10 cellular contexts compared by ENCODE assay signal in the genomic region with DNA sequence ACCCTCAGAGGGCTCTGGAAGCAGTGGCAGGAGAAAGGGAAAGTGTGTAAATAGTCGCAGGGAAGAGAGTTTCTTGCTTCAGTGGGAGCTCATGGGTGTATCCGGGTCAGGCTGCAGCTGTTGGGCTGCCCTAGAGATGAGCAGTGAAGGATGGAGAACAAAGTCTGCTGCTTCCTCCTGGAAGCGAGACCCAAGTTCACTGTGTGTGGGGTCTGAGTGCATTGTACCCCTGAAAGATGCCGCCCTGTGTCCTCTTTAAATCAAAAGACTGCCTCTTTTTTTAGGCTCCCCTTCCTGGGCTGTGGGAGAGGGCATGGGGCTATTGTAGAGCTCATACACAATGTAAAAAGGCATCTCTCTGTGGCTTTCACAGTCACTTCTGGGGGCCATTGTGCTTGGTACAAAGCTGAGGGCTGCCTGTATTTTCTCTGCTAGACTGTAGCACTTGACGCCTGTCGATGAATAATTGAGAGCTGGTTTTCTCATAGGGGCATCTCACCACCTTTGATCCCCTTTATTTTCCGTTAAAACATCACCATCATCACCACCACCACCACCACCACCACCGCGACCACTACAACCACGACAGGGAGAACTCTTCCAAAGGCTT. TPM values are rescaled to one million over a fixed set of nuclear protein-coding genes. Genes with fewer than 3 reads are reported as not detected.
DNase-seq lines count a peak whose midpoint lies in the region; ATAC-seq and TF ChIP-seq lines count a peak whose summit lies in the region.
"Had no signal": no experiment of that assay in that cellular context is flagged by ENCODE, and none has a peak within 500 bp of the region (broad histone marks: within the 10 kb centered on the region; RNA-seq: fewer than 3 reads in every experiment).

No MANE protein-coding gene starts in this region.

- H3K27ac ChIP-seq in prostate gland = no peak overlapping the region
- H3K27ac ChIP-seq: breast epithelium had no signal

- H3K9me3 ChIP-seq in mucosa of descending colon = no peaks in the 10 kb centered on the region
- H3K9me3 ChIP-seq in prostate gland = no peaks in the 10 kb centered on the region
- H3K9me3 ChIP-seq: breast epithelium had no signal

- TF ChIP-seq CTCF in mucosa of descending colon (IDR thresholded peaks at IDR 0.05) (no peak), prostate gland (IDR thresholded peaks at IDR 0.05) (no peak)

- no peak for TF ChIP-seq POLR2A in prostate gland (IDR thresholded peaks at IDR 0.05)

- no peaks in the 10 kb centered on the region for H3K27me3 ChIP-seq in prostate gland (replicated peaks; ENCODE audit: insufficient read depth)
- H3K27me3 ChIP-seq: breast epithelium had no signal

- WGBS in prostate gland = 73% methylated on average over 10 of the region's 10 CpGs

- DNase-seq in NCI-H2227 treated with DMSO at 0.1 percent for 48 hours (lab: John Stamatoyannopoulos, UW) (peak; percentile 35), mucosa of descending colon (no peak), prostate gland (ENCODE audit: low spot score) (no peak), amniotic stem cell (lab: John Stamatoyannopoulos, UW) (no peak), NCI-H187 (lab: John Stamatoyannopoulos, UW) (no peak)
- DNase-seq: GOT3 had no signal

- H3K4me3 ChIP-seq in mucosa of descending colon (no peak overlapping the region), prostate gland (no peak overlapping the region)
- H3K4me3 ChIP-seq: breast epithelium had no signal

- intact Hi-C loops in mucosa of descending colon (cut with DNase I, micrococcal nuclease) = no loop called here
- intact Hi-C loops in prostate gland (cut with DNase I) = no loop called here

- ATAC-seq in GM18502 (IDR thresholded peaks at IDR 0.05; ENCODE audit: poor library complexity, unreplicated experiment) = peak; percentile 72
- peak; percentile 51 for ATAC-seq in GM21447 (IDR thresholded peaks at IDR 0.05; ENCODE audit: unreplicated experiment)
- peak; percentile 70 for ATAC-seq in mucosa of descending colon
- no peak for ATAC-seq in HG03457 (IDR thresholded peaks at IDR 0.05; ENCODE audit: unreplicated experiment)

- H3K4me1 ChIP-seq in mucosa of descending colon (ENCODE audit: low read depth) = no peaks in the 10 kb centered on the region
- H3K4me1 ChIP-seq in prostate gland (replicated peaks) = no peaks in the 10 kb centered on the region
- H3K4me1 ChIP-seq: breast epithelium had no signal

- H3K36me3 ChIP-seq in mucosa of descending colon (ENCODE audit: low read depth) (no peaks in the 10 kb centered on the region), prostate gland (no peaks in the 10 kb centered on the region)
- H3K36me3 ChIP-seq: breast epithelium had no signal

RNA-seq across cellular contexts. Expression of a gene that starts 16.7 kb away (rescaled TPM):
- total RNA-seq in mucosa of descending colon (10 to 100 TPM in 1 of 3 donors, 1 to 10 TPM in 2; 3.3 to 15.2 (median 6.6) TPM), prostate gland (10 to 100 TPM; 10.4 to 25.4 TPM)
